In the genomic region with DNA sequence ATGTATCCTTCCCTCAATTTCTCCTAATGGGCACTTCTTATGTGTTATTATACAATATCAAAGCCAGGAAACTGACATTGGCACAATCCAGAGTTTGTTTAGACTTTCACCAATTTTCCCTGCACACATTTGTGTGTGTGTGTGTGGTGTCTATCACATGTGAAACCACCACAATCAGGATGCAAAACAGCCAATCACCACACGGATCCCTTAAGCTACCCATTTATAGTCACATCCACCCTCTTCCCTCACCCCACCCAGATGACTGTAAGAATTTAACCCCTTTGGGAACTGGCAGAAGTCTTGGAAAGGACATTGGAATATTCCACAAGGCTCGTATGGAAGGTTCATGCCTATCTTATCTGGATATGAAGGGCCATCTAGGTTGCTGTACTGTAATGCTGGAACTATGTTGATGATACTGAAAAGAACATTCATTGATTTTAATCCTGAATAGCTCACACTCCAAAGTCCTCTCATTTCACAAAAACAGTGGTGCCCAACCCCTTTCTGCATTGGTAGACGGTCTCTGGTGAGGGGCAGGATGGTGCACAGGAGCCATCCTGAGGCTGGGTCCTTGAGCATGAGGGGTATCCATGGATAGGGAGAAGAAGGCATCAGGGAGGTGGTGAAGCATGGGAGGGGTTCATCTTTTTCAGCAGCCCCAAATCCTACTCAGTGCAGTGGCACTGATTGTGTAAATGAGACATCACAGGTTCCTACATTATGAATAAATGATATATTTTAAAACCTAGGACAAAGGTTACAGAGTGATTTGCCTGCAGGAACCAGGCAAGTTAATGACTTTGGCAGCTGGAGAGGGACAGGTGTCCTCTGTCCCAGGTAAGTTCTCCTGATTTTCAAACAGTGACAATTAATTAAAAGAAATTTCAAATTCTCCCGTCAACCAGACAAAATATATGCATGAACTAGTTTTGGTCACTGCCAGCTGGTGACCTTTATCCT, we compare ENCODE assay signal across 30 cellular contexts. TPM values are rescaled to one million over a fixed set of nuclear protein-coding genes. Genes with fewer than 3 reads are reported as not detected.
"Had no signal": no experiment of that assay in that cellular context is flagged by ENCODE, and none has a peak within 500 bp of the region (broad histone marks: within the 10 kb centered on the region; RNA-seq: fewer than 3 reads in every experiment).

No MANE protein-coding gene starts in this region.

- H3K4me1 ChIP-seq: gastrocnemius medialis, left ventricle myocardium inferior, lower lobe of right lung, parathyroid adenoma, spleen, testis, tibial artery, upper lobe of left lung had no signal

- H3K79me2 ChIP-seq: parathyroid adenoma had no signal

- H3K9me3 ChIP-seq: gastrocnemius medialis, lower lobe of right lung, testis, upper lobe of left lung had no signal

- H3K9ac ChIP-seq: neural progenitor cell, parathyroid adenoma had no signal

- H3K27ac ChIP-seq: dorsolateral prefrontal cortex, epithelial cell of prostate, gastrocnemius medialis, left ventricle myocardium inferior, lower lobe of right lung, neural progenitor cell, parathyroid adenoma, spleen, testis, tibial artery, upper lobe of left lung had no signal

- FAIRE-seq: kidney, urothelium cell line had no signal

- H3K36me3 ChIP-seq: gastrocnemius medialis, left ventricle myocardium inferior, lower lobe of right lung, neural progenitor cell, spleen, tibial artery, upper lobe of left lung had no signal

- H3K4me2 ChIP-seq: neural progenitor cell had no signal

- H3K4me3 ChIP-seq: dorsolateral prefrontal cortex, gastrocnemius medialis, left ventricle myocardium inferior, lower lobe of right lung, neural progenitor cell, spleen, testis, tibial artery, upper lobe of left lung had no signal

- DNase-seq: caudate nucleus; cerebellar nuclear complex; dorsolateral prefrontal cortex; effector CD8-positive, alpha-beta T cell; endodermal cell; foreskin fibroblast; gastrocnemius medialis; head of caudate nucleus; kidney; left ventricle myocardium inferior; lower lobe of right lung; spleen; stimulated activated CD4-positive, alpha-beta T cell treated with anti-CD3 and anti-CD28 coated beads, Interleukin-4, amount 100 ng/mL, for 4 hours; stimulated activated naive CD8-positive, alpha-beta T cell treated with anti-CD3 and anti-CD28 coated beads, Interleukin-15, Interleukin-2, amounts not matched to agents 100 U/mL and 50 U/mL, for 24 hours; substantia nigra; testis; upper lobe of left lung had no signal

- ATAC-seq: esophagus mucosa; gastrocnemius medialis; lower lobe of right lung; natural killer cell treated with Interleukin-12 subunit alpha and Interleukin-12 subunit beta and Interleukin-15 and Interleukin-18, amount 100 ng/mL, for 72 hours; sciatic nerve; stimulated activated naive CD8-positive, alpha-beta T cell treated with anti-CD3 and anti-CD28 coated beads, Interleukin-15, Interleukin-2, amounts not matched to agents 100 U/mL and 50 U/mL, for 24 hours had no signal

- H2AFZ ChIP-seq: neural progenitor cell, parathyroid adenoma had no signal

- H3K27me3 ChIP-seq: neural progenitor cell, testis, upper lobe of left lung had no signal

RNA-seq across cellular contexts. Expression of a gene that starts 12.1 kb away (rescaled TPM):
- total RNA-seq: esophagus mucosa; gastrocnemius medialis; glomerular endothelial cell; kidney; left ventricle myocardium inferior; lower lobe of right lung; mononuclear cell; natural killer cell treated with Interleukin-12 subunit alpha and Interleukin-12 subunit beta and Interleukin-15 and Interleukin-18, amount 100 ng/mL, for 72 hours; osteoblast; progenitor cell of endocrine pancreas; skeletal muscle tissue had no signal

RNA-seq across cellular contexts. Expression of a gene that starts 23.9 kb away (rescaled TPM):
- total RNA-seq: endodermal cell; glomerular endothelial cell; lower lobe of right lung; mononuclear cell; natural killer cell treated with Interleukin-12 subunit alpha and Interleukin-12 subunit beta and Interleukin-15 and Interleukin-18, amount 100 ng/mL, for 72 hours; osteoblast; progenitor cell of endocrine pancreas had no signal
